In genomic region chr17:29665480-29665807, GRCh38 we compare ENCODE assay signal across 1 cellular context.
TF ChIP-seq lines count a peak whose summit lies in the region.

No MANE protein-coding gene starts in this region.

TF ChIP-seq in K562, 482 proteins besides CTCF, POLR2A, EP300 and RAD21 (continued from another document):
- TF ChIP-seq ZNF639 (CRISPR knock-in tag; conservative IDR thresholded peaks at IDR 0.05 in 1 of 2, IDR thresholded peaks at IDR 0.05 in 1 of 2), result 0 out of 4 replicates have a peak, but pooled peaks of 1 of the 2 experiments have one; percentile 22
TF ChIP-seq in K562: peak in this region for 3.
